ENCODE assay signal across 11 cellular contexts in the genomic region with DNA sequence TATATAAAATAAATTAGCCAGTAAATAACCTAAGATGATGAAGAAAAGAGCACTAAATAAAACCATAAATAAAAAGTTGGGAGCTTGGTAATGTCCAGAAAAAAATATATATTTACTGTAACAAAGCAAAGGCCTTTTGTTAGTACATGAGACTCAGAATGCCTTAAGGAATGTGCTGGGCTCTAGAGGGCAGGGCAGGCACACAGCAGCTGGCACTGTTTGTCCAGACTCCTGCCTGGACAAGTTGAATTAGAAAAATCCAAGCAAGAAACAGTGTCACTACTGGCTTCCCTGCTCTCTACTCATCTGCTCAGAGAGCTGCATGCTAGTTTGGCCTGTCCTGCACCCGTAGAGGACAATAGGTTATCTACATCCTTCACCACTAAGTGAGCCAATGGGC. TPM values are rescaled to one million over a fixed set of nuclear protein-coding genes. Genes with fewer than 3 reads are reported as not detected.
DNase-seq lines count a peak whose midpoint lies in the region; ATAC-seq, FAIRE-seq and TF ChIP-seq lines count a peak whose summit lies in the region.
"Had no signal": no experiment of that assay in that cellular context is flagged by ENCODE, and none has a peak within 500 bp of the region (broad histone marks: within the 10 kb centered on the region; RNA-seq: fewer than 3 reads in every experiment).

No MANE protein-coding gene starts in this region.

- H3K4me3 Mint-ChIP-seq in activated T-helper 17 cell treated with anti-CD3 and anti-CD28 coated beads, Interleukin-2, amount 50 U/mL, for 72 hours, result no peak overlapping the region
- H3K4me3 Mint-ChIP-seq: central memory CD8-positive, alpha-beta T cell had no signal

- no peaks in the 10 kb centered on the region for H3K9me3 Mint-ChIP-seq in activated T-helper 17 cell treated with anti-CD3 and anti-CD28 coated beads, Interleukin-2, amount 50 U/mL, for 72 hours
- H3K9me3 Mint-ChIP-seq: central memory CD8-positive, alpha-beta T cell had no signal

- H3K27ac Mint-ChIP-seq in activated T-helper 17 cell treated with anti-CD3 and anti-CD28 coated beads, Interleukin-2, amount 50 U/mL, for 72 hours, result no peak overlapping the region

- no peaks in the 10 kb centered on the region for H3K27me3 Mint-ChIP-seq in activated T-helper 17 cell treated with anti-CD3 and anti-CD28 coated beads, Interleukin-2, amount 50 U/mL, for 72 hours

- peak; percentile 13 for DNase-seq in HTR-8/SVneo (ENCODE audit: insufficient read length, low spot score)
- no peak for DNase-seq in brain microvascular endothelial cell
- peak; percentile 5 for DNase-seq in kidney tubule cell (ENCODE audit: low spot score)
- DNase-seq in GM13977 (ENCODE audit: low spot score), result no peak
- DNase-seq: DMS79 had no signal

- H3K36me3 ChIP-seq in brain microvascular endothelial cell (replicated peaks), result no peaks in the 10 kb centered on the region

- peaks cover 11% of the 10 kb centered on the region for H3K4me1 Mint-ChIP-seq in activated T-helper 17 cell treated with anti-CD3 and anti-CD28 coated beads, Interleukin-2, amount 50 U/mL, for 72 hours

- ATAC-seq in activated T-helper 17 cell treated with anti-CD3 and anti-CD28 coated beads, Interleukin-2, amount 50 U/mL, for 72 hours (replicated peaks), result no peak
- ATAC-seq in HG03457 (IDR thresholded peaks at IDR 0.05; ENCODE audit: unreplicated experiment) (no peak), HG02610 (IDR thresholded peaks at IDR 0.05; ENCODE audit: unreplicated experiment) (no peak)
- ATAC-seq: K562 had no signal

- H3K27ac ChIP-seq in C4-2B (peak overlapping the region; percentile 66; the same call in 1 of the 2 replicates), brain microvascular endothelial cell (no peak overlapping the region)

- no peaks in the 10 kb centered on the region for H3K27me3 ChIP-seq in brain microvascular endothelial cell (replicated peaks)

- TF ChIP-seq CTCF in C4-2B (conservative IDR thresholded peaks at IDR 0.05) (peak; percentile 69), brain microvascular endothelial cell (IDR thresholded peaks at IDR 0.05; ENCODE audit: low read depth, low read length, missing control alignments) (peak; percentile 16), GM13977 (IDR thresholded peaks at IDR 0.05; ENCODE audit: extremely low read depth, insufficient read depth, missing control alignments) (no peak)

- in situ Hi-C loops in brain microvascular endothelial cell (cut with HindIII; ENCODE audit: low pct_ligation_motif_present, low sequenced_read_pairs), result no loop called here
- in situ Hi-C loops in GM13977 (cut with MboI; ENCODE audit: low pct_unique_long_range_greater_than_20kb, low sequenced_read_pairs, unreplicated experiment), result no loop called here

- FAIRE-seq in HTR-8/SVneo (lab: Jason Lieb, UNC), result no peak
- FAIRE-seq: K562 had no signal

- H3K36me3 Mint-ChIP-seq in activated T-helper 17 cell treated with anti-CD3 and anti-CD28 coated beads, Interleukin-2, amount 50 U/mL, for 72 hours (ENCODE audit: low read depth), result no peaks in the 10 kb centered on the region

- no peak overlapping the region for H3K4me3 ChIP-seq in brain microvascular endothelial cell (ENCODE audit: low read depth, low read length)
- H3K4me3 ChIP-seq: K562 had no signal

RNA-seq across cellular contexts. Expression of gene DEFB129, which starts 8.8 kb away (rescaled TPM):
- total RNA-seq in activated T-helper 17 cell treated with anti-CD3 and anti-CD28 coated beads, Interleukin-2, amount 50 U/mL, for 72 hours, result not detected
- total RNA-seq: K562 had no signal

RNA-seq across cellular contexts. Expression of gene DEFB132, which starts 21.6 kb away (rescaled TPM):
- total RNA-seq in activated T-helper 17 cell treated with anti-CD3 and anti-CD28 coated beads, Interleukin-2, amount 50 U/mL, for 72 hours, result not detected
- total RNA-seq: K562 had no signal

RNA-seq across cellular contexts. Expression of gene DEFB128, which starts 46.4 kb away (rescaled TPM):
- total RNA-seq in activated T-helper 17 cell treated with anti-CD3 and anti-CD28 coated beads, Interleukin-2, amount 50 U/mL, for 72 hours, result not detected
- total RNA-seq: K562 had no signal

RNA-seq across cellular contexts. Expression of gene C20orf96, which starts 54.7 kb away (rescaled TPM):
- total RNA-seq in activated T-helper 17 cell treated with anti-CD3 and anti-CD28 coated beads, Interleukin-2, amount 50 U/mL, for 72 hours, result 1 to 10 TPM; 5.2 to 6.0 TPM

Comparison
In these comparisons a context has a peak if more than half of its experiments do, and no peak if none do; other contexts are left out.
1. DNase-seq: peak in HTR-8/SVneo (single experiment) and kidney tubule cell (single experiment); none in brain microvascular endothelial cell (single experiment) and GM13977 (single experiment).